Comparison of ENCODE assay signal across 1 cellular context in genomic region chr3:39150803-39151631, GRCh38.
TF ChIP-seq lines count a peak whose summit lies in the region.

No MANE protein-coding gene starts in this region.

TF ChIP-seq in SK-N-SH, 30 proteins besides CTCF, POLR2A, EP300 and RAD21 (continued from another document):
- TF ChIP-seq REST (IDR thresholded peaks at IDR 0.05; ENCODE audit: low read depth, low read length), result no peak; the same call in 1 of the 2 replicates
- peak; percentile 90 for TF ChIP-seq RXRA (IDR thresholded peaks at IDR 0.05; ENCODE audit: borderline replicate concordance, low read depth)
- no peak for TF ChIP-seq FOXJ3 (CRISPR knock-in tag; IDR thresholded peaks at IDR 0.05)
- peak; percentile 84; the same call in 1 of the 2 replicates for TF ChIP-seq MAX (IDR thresholded peaks at IDR 0.05; ENCODE audit: low read depth)
- no peak for TF ChIP-seq EZH2phosphoT487 (IDR thresholded peaks at IDR 0.05; ENCODE audit: borderline replicate concordance, low read depth)
- peak; percentile 41; the same call in 1 of the 2 replicates for TF ChIP-seq ELF1 (IDR thresholded peaks at IDR 0.05)
- TF ChIP-seq MEF2A (IDR thresholded peaks at IDR 0.05; ENCODE audit: borderline replicate concordance, low read depth), result peak; percentile 44; the same call in 1 of the 2 replicates
- 0 out of 2 replicates have a peak, but pooled peaks have one; percentile 10 for TF ChIP-seq TAF1 (IDR thresholded peaks at IDR 0.05; ENCODE audit: borderline replicate concordance, low read depth, low read length)
- TF ChIP-seq NFIC (IDR thresholded peaks at IDR 0.05; ENCODE audit: borderline replicate concordance), result peak; percentile 93
- TF ChIP-seq SIN3A (IDR thresholded peaks at IDR 0.05; ENCODE audit: borderline replicate concordance, low read depth, low read length), result peak; percentile 90
- no peak for TF ChIP-seq RFX5 (IDR thresholded peaks at IDR 0.05; ENCODE audit: low read length)
- no peak for TF ChIP-seq USF1 (IDR thresholded peaks at IDR 0.05; ENCODE audit: borderline replicate concordance, low read depth)
- TF ChIP-seq USF2 (IDR thresholded peaks at IDR 0.05; ENCODE audit: borderline replicate concordance, low read depth, low read length), result no peak
- TF ChIP-seq FOSL2 (IDR thresholded peaks at IDR 0.05; ENCODE audit: borderline replicate concordance, low read depth), result peak; percentile 98
